26 cellular contexts compared by ENCODE assay signal in the genomic region with DNA sequence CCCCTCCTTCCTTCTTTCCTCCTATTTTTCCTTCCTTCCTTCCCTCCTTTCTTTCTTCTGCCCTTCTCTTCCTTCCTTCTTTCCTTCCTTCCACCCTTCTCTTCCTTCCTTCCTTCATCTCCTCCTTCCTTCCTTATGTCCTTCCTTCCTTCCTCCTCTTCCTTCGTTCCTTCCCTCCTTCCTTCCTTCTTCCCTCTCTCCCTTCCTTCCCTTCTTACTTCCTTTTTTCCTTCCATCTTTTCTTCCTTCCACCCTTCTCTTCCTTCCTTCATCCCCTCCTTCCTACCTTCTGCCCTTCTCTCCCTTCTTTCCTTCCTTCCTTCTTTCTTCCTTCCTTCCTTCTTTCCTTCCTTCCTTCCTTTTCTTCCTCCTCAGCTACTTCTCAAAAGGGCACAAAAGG.
A peak's percentile ranks its signal among the peaks of the same experiment; 100 is the strongest.
DNase-seq lines count a peak whose midpoint lies in the region; ATAC-seq, FAIRE-seq and TF ChIP-seq lines count a peak whose summit lies in the region.
"Had no signal": no experiment of that assay in that cellular context is flagged by ENCODE, and none has a peak within 500 bp of the region (broad histone marks: within the 10 kb centered on the region; RNA-seq: fewer than 3 reads in every experiment).

No MANE protein-coding gene starts in this region.

- intact Hi-C loops in HepG2 (cut with micrococcal nuclease; ENCODE audit: unreplicated experiment) (no loop called here), right lobe of liver (cut with DNase I) (no loop called here)
- intact Hi-C loops in activated naive CD4-positive, alpha-beta T cell treated with anti-CD3 and anti-CD28 coated beads for 36 hours (cut with micrococcal nuclease) = no loop called here

- CTCF ChIA-PET in HepG2 (lab: Yijun Ruan, JAX; ENCODE audit: low intra/inter-chr PET ratio, low total read pairs) = no interaction called here
- CTCF ChIA-PET in HEK293 (lab: Yijun Ruan, JAX) = interaction anchor here (0.7 to 1.9 kb wide), 2 partner anchors 16 to 1375 kb away, joined by 3 to 5 read pairs; no protein-coding TSS in a partner anchor
- CTCF ChIA-PET in activated naive CD4-positive, alpha-beta T cell treated with anti-CD3 and anti-CD28 coated beads for 36 hours (lab: Charles Lee) = no interaction called here

- no peak overlapping the region for H3K9ac ChIP-seq in HepG2 (ENCODE audit: insufficient read depth, low read depth, low read length)
- H3K9ac ChIP-seq: BLaER1 had no signal

- TF ChIP-seq POLR2A in HepG2 (IDR thresholded peaks at IDR 0.05; ENCODE audit: insufficient read depth in 1 of 2, low read depth in 2 of 2, low read length in 2 of 2) = no peak
- TF ChIP-seq POLR2A in right lobe of liver (IDR thresholded peaks at IDR 0.05) = no peak

- no peaks in the 10 kb centered on the region for H3K9me3 Mint-ChIP-seq in activated naive CD4-positive, alpha-beta T cell treated with anti-CD3 and anti-CD28 coated beads for 36 hours

- DNase-seq in HepG2 (ENCODE audit: low spot score) (no peak), right lobe of liver (no peak), amygdala (lab: John Stamatoyannopoulos, UW) (no peak)
- no peak for DNase-seq in activated naive CD4-positive, alpha-beta T cell treated with anti-CD3 and anti-CD28 coated beads for 36 hours
- DNase-seq: 8988T; ACHN; BE2C; C1 segment of cervical spinal cord; CD4-positive, alpha-beta memory T cell; CD4-positive, CD25-positive, alpha-beta regulatory T cell; CD8-positive, alpha-beta memory T cell; COR-L47; DMS 273 treated with DMSO at 0.1 percent for 48 hours; DMS153; DMS53; DMS79; DND-41; EL; GDM1 had no signal

- in situ Hi-C loops in HepG2 (cut with HindIII; ENCODE audit: extremely low pct_ligation_motif_present, low pct_unique_long_range_greater_than_20kb) = no loop called here

- TF ChIP-seq RAD21 in HepG2 (CRISPR knock-in tag; IDR thresholded peaks at IDR 0.05) = no peak

- 0% methylated on average over 1 of the region's 1 CpG for WGBS in HepG2 (ENCODE audit: low lambda C conversion rate)
- 25% methylated on average over 1 of the region's 1 CpG for WGBS in right lobe of liver (ENCODE audit: insufficient coverage, low coverage, low lambda C conversion rate, missing lambda C conversion rate)

- H3K9me3 ChIP-seq in HepG2 (ENCODE audit: low read length) = no peaks in the 10 kb centered on the region
- H3K9me3 ChIP-seq in right lobe of liver = no peaks in the 10 kb centered on the region
- no peaks in the 10 kb centered on the region for H3K9me3 ChIP-seq in HEK293 (ENCODE audit: control insufficient read depth, insufficient read depth, low read depth, low read length)
- H3K9me3 ChIP-seq: BE2C had no signal

- H4K20me1 ChIP-seq in HepG2 (ENCODE audit: insufficient read depth, low read length) = no peaks in the 10 kb centered on the region
- H4K20me1 ChIP-seq: BLaER1 had no signal

- H3K27ac Mint-ChIP-seq in activated naive CD4-positive, alpha-beta T cell treated with anti-CD3 and anti-CD28 coated beads for 36 hours = no peak overlapping the region
- H3K27ac Mint-ChIP-seq: CD14-positive monocyte; CD4-positive, alpha-beta memory T cell; CD8-positive, alpha-beta memory T cell had no signal

- H2AFZ ChIP-seq in HepG2 (ENCODE audit: low read length) = no peak overlapping the region

- TF ChIP-seq EP300 in HepG2 (IDR thresholded peaks at IDR 0.05; ENCODE audit: low read depth in 2 of 2, low read length in 2 of 2) = no peak
- no peak for TF ChIP-seq EP300 in HepG2 (CRISPR knock-in tag; IDR thresholded peaks at IDR 0.05; ENCODE audit: borderline replicate concordance)

- no peaks in the 10 kb centered on the region for H3K4me1 ChIP-seq in HepG2 (ENCODE audit: insufficient read depth, low read length)
- H3K4me1 ChIP-seq in right lobe of liver = no peaks in the 10 kb centered on the region
- H3K4me1 ChIP-seq in HEK293 (ENCODE audit: control insufficient read depth, insufficient read depth, low read length) = no peaks in the 10 kb centered on the region
- H3K4me1 ChIP-seq: BE2C had no signal

- H3K27me3 Mint-ChIP-seq in activated naive CD4-positive, alpha-beta T cell treated with anti-CD3 and anti-CD28 coated beads for 36 hours (ENCODE audit: low read depth) = peaks cover 7% of the 10 kb centered on the region

- no peaks in the 10 kb centered on the region for H3K4me1 Mint-ChIP-seq in activated naive CD4-positive, alpha-beta T cell treated with anti-CD3 and anti-CD28 coated beads for 36 hours (ENCODE audit: low read depth)
- H3K4me1 Mint-ChIP-seq: CD14-positive monocyte; CD4-positive, alpha-beta memory T cell; CD4-positive, CD25-positive, alpha-beta regulatory T cell; CD8-positive, alpha-beta memory T cell had no signal

- TF ChIP-seq CTCF in HepG2 (CRISPR knock-in tag; IDR thresholded peaks at IDR 0.05) (no peak), right lobe of liver (IDR thresholded peaks at IDR 0.05) (no peak), HEK293 (tag by site-specific recombination; IDR thresholded peaks at IDR 0.05) (no peak)

- no peak overlapping the region for H3K4me3 Mint-ChIP-seq in activated naive CD4-positive, alpha-beta T cell treated with anti-CD3 and anti-CD28 coated beads for 36 hours
- H3K4me3 Mint-ChIP-seq: CD14-positive monocyte; CD4-positive, CD25-positive, alpha-beta regulatory T cell; CD8-positive, alpha-beta memory T cell had no signal

- no peaks in the 10 kb centered on the region for H3K36me3 Mint-ChIP-seq in activated naive CD4-positive, alpha-beta T cell treated with anti-CD3 and anti-CD28 coated beads for 36 hours (ENCODE audit: low read depth)
- H3K36me3 Mint-ChIP-seq: CD14-positive monocyte; CD4-positive, alpha-beta memory T cell; CD4-positive, CD25-positive, alpha-beta regulatory T cell; CD8-positive, alpha-beta memory T cell had no signal

- FAIRE-seq in HepG2 (lab: Jason Lieb, UNC) = no peak
- FAIRE-seq: A204.1, GM12878, GM12892, GM18507 had no signal

- no peaks in the 10 kb centered on the region for H3K27me3 ChIP-seq in HepG2 (ENCODE audit: control insufficient read depth in 1 of 2, insufficient read depth in 2 of 2, low read length in 2 of 2)
- H3K27me3 ChIP-seq in right lobe of liver = no peaks in the 10 kb centered on the region
- H3K27me3 ChIP-seq: BE2C, BLaER1 had no signal

- H3K4me2 ChIP-seq in HepG2 (ENCODE audit: low read depth, low read length) = no peak overlapping the region
- H3K4me2 ChIP-seq: BLaER1 had no signal

- BruUV-seq in HepG2 (replicated peaks; lab: Mats Ljungman, UMichigan) = no TSS peak

- H3K4me3 ChIP-seq in HepG2 (replicated peaks in 1 of 3; ENCODE audit: insufficient read depth in 1 of 3, low read depth in 2 of 3, low read length in 3 of 3) (no peak overlapping the region), right lobe of liver (no peak overlapping the region), HEK293 (ENCODE audit: low read depth, low read length) (no peak overlapping the region)
- H3K4me3 ChIP-seq: BLaER1, GM12878 had no signal

- H3K79me2 ChIP-seq in HepG2 (ENCODE audit: insufficient read depth, low read length) = no peaks in the 10 kb centered on the region

- H3K27ac ChIP-seq in HepG2 (ENCODE audit: extremely low read length, insufficient read depth, low read length) (no peak overlapping the region), right lobe of liver (no peak overlapping the region), HEK293 (ENCODE audit: extremely low read depth, low read depth, low read length) (no peak overlapping the region)
- H3K27ac ChIP-seq: BLaER1 had no signal

- H3K36me3 ChIP-seq in HepG2 (replicated peaks in 1 of 2; ENCODE audit: control insufficient read depth in 1 of 2, insufficient read depth in 2 of 2, low read length in 2 of 2) (no peaks in the 10 kb centered on the region), right lobe of liver (no peaks in the 10 kb centered on the region), HEK293 (ENCODE audit: control insufficient read depth in 2 of 2, insufficient read depth in 1 of 2, low read length in 2 of 2) (no peaks in the 10 kb centered on the region; a peak in 1 of 3 replicates)
- H3K36me3 ChIP-seq: BE2C, BLaER1 had no signal

- POLR2A ChIA-PET in HepG2 (lab: Yijun Ruan, JAX) = no interaction called here
- POLR2A ChIA-PET in HEK293 (lab: Yijun Ruan, JAX) = no interaction called here

- no peak for ATAC-seq in HepG2
- ATAC-seq in right lobe of liver = no peak
- ATAC-seq: GM12878 had no signal

TF ChIP-seq in HepG2, 621 proteins besides CTCF, POLR2A, EP300 and RAD21 (continues in another document):
- TF ChIP-seq PHB2 (IDR thresholded peaks at IDR 0.05; ENCODE audit: partially characterized antibody) (peak; percentile 20), RFXANK (CRISPR knock-in tag; IDR thresholded peaks at IDR 0.05) (no peak), PCBP2 (optimal IDR thresholded peaks at IDR 0.05; ENCODE audit: low read depth, low read length, poor library complexity, severe bottlenecking) (peak; percentile 5), FOXC1 (CRISPR knock-in tag; IDR thresholded peaks at IDR 0.05; ENCODE audit: borderline replicate concordance) (no peak), PLRG1 (conservative IDR thresholded peaks at IDR 0.05) (0 out of 2 replicates have a peak, but pooled peaks have one; percentile 62)

TF ChIP-seq in HEK293, 187 proteins besides CTCF, POLR2A, EP300 and RAD21 (continues in another document):
- TF ChIP-seq ZNF133 (tag by site-specific recombination; IDR thresholded peaks at IDR 0.05) (no peak), ZNF248 (tag by site-specific recombination; IDR thresholded peaks at IDR 0.05) (0 out of 2 replicates have a peak, but pooled peaks have one; percentile 54)
- TF ChIP-seq, protein P1, sequence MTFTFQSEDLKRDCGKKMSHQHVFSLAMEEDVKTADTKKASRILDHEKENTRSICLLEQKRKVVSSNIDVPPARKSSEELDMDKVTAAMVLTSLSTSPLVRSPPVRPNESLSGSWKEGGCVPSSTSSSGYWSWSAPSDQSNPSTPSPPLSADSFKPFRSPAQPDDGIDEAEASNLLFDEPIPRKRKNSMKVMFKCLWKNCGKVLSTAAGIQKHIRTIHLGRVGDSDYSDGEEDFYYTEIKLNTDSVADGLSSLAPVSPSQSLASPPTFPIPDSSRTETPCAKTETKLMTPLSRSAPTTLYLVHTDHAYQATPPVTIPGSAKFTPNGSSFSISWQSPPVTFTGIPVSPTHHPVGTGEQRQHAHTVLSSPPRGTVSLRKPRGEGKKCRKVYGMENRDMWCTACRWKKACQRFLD (tag by site-specific recombination; IDR thresholded peaks at IDR 0.05) = 0 out of 2 replicates have a peak, but pooled peaks have one; percentile 52
